ENCODE assay signal across 1 cellular context in the genomic region with DNA sequence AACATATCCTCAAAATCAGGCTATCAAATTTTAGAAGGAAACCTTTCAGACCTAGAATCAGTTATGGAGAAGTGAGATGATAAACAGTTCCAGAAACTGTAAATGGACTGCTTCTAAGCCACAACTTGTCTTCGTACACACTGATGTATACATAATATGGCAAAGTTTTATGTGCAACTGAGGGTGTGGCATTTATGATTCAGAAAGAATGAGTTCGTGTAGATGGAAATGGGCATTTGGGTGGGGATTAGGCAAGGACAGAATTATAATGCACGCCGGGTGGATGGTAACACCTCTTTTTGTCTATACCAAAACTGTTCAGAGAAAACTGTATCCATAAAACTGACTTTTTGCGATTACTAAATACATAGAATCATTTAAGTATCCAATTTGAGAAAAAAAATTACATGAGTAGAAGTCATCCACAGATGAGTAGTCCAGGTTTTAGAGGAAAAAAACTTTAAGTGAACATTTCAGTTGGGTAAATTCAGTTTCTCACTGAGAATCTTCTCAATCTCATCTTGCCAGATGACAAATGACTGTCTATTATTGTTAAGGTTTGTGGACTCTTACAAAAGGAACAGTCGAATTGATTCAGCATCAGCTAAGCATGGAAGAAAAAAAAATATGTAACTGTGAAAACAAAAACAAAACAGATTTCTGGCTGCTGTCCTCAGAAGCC.
TF ChIP-seq lines count a peak whose summit lies in the region.

No MANE protein-coding gene starts in this region.

TF ChIP-seq in GM23338, 12 proteins besides CTCF, POLR2A, EP300 and RAD21 (continued from another document):
- TF ChIP-seq, protein P1, sequence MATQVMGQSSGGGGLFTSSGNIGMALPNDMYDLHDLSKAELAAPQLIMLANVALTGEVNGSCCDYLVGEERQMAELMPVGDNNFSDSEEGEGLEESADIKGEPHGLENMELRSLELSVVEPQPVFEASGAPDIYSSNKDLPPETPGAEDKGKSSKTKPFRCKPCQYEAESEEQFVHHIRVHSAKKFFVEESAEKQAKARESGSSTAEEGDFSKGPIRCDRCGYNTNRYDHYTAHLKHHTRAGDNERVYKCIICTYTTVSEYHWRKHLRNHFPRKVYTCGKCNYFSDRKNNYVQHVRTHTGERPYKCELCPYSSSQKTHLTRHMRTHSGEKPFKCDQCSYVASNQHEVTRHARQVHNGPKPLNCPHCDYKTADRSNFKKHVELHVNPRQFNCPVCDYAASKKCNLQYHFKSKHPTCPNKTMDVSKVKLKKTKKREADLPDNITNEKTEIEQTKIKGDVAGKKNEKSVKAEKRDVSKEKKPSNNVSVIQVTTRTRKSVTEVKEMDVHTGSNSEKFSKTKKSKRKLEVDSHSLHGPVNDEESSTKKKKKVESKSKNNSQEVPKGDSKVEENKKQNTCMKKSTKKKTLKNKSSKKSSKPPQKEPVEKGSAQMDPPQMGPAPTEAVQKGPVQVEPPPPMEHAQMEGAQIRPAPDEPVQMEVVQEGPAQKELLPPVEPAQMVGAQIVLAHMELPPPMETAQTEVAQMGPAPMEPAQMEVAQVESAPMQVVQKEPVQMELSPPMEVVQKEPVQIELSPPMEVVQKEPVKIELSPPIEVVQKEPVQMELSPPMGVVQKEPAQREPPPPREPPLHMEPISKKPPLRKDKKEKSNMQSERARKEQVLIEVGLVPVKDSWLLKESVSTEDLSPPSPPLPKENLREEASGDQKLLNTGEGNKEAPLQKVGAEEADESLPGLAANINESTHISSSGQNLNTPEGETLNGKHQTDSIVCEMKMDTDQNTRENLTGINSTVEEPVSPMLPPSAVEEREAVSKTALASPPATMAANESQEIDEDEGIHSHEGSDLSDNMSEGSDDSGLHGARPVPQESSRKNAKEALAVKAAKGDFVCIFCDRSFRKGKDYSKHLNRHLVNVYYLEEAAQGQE (IDR thresholded peaks at IDR 0.05; ENCODE audit: unreplicated experiment): no peak
- TF ChIP-seq POLR2AphosphoS5 (IDR thresholded peaks at IDR 0.05; ENCODE audit: low read depth): no peak
- no peak for TF ChIP-seq EZH2phosphoT487 (IDR thresholded peaks at IDR 0.05; ENCODE audit: unreplicated experiment)
